Comparison of ENCODE assay signal across 15 cellular contexts in the genomic region with DNA sequence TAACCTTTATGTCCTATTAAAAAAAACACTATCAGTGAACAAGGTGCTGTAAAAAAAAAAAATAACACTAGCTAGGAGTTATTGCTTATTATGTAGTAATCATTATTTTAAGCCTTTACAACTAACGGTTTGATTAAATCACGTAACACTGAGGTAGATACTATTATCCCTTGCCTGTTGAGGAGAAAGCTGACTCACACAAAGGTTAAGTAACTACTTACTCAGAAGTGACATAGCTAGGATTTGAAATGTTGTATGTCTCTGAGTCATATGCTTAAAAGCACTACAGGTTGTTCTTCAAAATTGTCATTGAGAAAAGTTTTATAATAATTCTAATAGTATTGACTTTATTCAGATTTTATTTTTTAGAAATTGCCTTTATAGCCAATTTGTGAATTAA. TPM values are rescaled to one million over a fixed set of nuclear protein-coding genes. Genes with fewer than 3 reads are reported as not detected.
A peak's percentile ranks its signal among the peaks of the same experiment; 100 is the strongest.
DNase-seq lines count a peak whose midpoint lies in the region; ATAC-seq and TF ChIP-seq lines count a peak whose summit lies in the region.
"Had no signal": no experiment of that assay in that cellular context is flagged by ENCODE, and none has a peak within 500 bp of the region (broad histone marks: within the 10 kb centered on the region; RNA-seq: fewer than 3 reads in every experiment).

No MANE protein-coding gene starts in this region.

- intact Hi-C loops in mammary epithelial cell (cut with micrococcal nuclease) = no loop called here
- intact Hi-C loops in left lung (cut with DNase I) = no loop called here

- H3K4me1 ChIP-seq in mammary epithelial cell (ENCODE audit: insufficient read depth, low read length) (peaks cover 9% of the 10 kb centered on the region), left lung (peaks cover 0 to 30% of the 10 kb centered on the region in 2 donors), tibial nerve (peaks cover 0 to 5% (median 0%) of the 10 kb centered on the region in 4 donors)

- CTCF ChIA-PET in mammary epithelial cell (lab: Charles Lee; ENCODE audit: low non-redundant PET) = interaction anchor here (0.6 kb wide), 1 partner anchor 108 kb away, joined by 3 read pairs; no protein-coding TSS in a partner anchor

- H3K36me3 ChIP-seq in mammary epithelial cell (ENCODE audit: insufficient read depth, low read length) = peaks cover 36% of the 10 kb centered on the region
- peaks cover 0 to 93% of the 10 kb centered on the region in 2 donors for H3K36me3 ChIP-seq in left lung
- H3K36me3 ChIP-seq in tibial nerve = peaks cover 0 to 90% (median 7%) of the 10 kb centered on the region in 3 donors

- WGBS in mammary epithelial cell (ENCODE audit: low coverage, missing lambda C conversion rate) = 8% methylated on average over 2 of the region's 2 CpGs
- 94 to 97% methylated on average over 2 of the region's 2 CpGs for WGBS in tibial nerve, 2 donors

- TF ChIP-seq POLR2A in tibial nerve (IDR thresholded peaks at IDR 0.05) = no peak

- TF ChIP-seq CTCF in AG09309 (IDR thresholded peaks at IDR 0.05; ENCODE audit: control insufficient read depth, insufficient read depth, low read depth, low read length, missing control alignments) (no peak), mammary epithelial cell (conservative IDR thresholded peaks at IDR 0.05 in 1 of 2, IDR thresholded peaks at IDR 0.05 in 1 of 2; ENCODE audit: extremely low read depth in 1 of 2, insufficient read depth in 1 of 2, low read depth in 1 of 2, low read length in 2 of 2) (no peak), left lung (IDR thresholded peaks at IDR 0.05) (no peak), tibial nerve (IDR thresholded peaks at IDR 0.05) (no peak)

- BruUV-seq in mammary epithelial cell (replicated peaks; lab: Mats Ljungman, UMichigan) = no TSS peak

- no peak overlapping the region for H3K4me2 ChIP-seq in mammary epithelial cell (ENCODE audit: insufficient read depth, low read depth, low read length)

- no peak overlapping the region for H2AFZ ChIP-seq in mammary epithelial cell (ENCODE audit: low read depth, low read length)

- TF ChIP-seq EP300 in tibial nerve (IDR thresholded peaks at IDR 0.05) = no peak

- no peak overlapping the region for H3K9ac ChIP-seq in mammary epithelial cell (ENCODE audit: insufficient read depth, low read length)

- in situ Hi-C loops in mammary epithelial cell (cut with MboI; ENCODE audit: low sequenced_read_pairs in 2 of 2) = no loop called here

- ATAC-seq in left lung = peak; percentile 80
- ATAC-seq in HG02970 (IDR thresholded peaks at IDR 0.05; ENCODE audit: low FRiP score, unreplicated experiment) = no peak
- ATAC-seq: left colon had no signal

- H3K27ac ChIP-seq in mammary epithelial cell (ENCODE audit: insufficient read depth, low read depth, low read length) (peak overlapping the region; percentile 34), left lung (no peak overlapping the region), tibial nerve (no peak overlapping the region)
- H3K27ac ChIP-seq: cardiac muscle cell had no signal

- no peaks in the 10 kb centered on the region for H4K20me1 ChIP-seq in mammary epithelial cell (ENCODE audit: insufficient read depth, low read length)

- DNase-seq in AG09309 (ENCODE audit: low read depth) (peak; percentile 29), HT1080 (ENCODE audit: low read depth) (peak; percentile 61), mammary epithelial cell (peak; percentile 83), left lung (no peak), tibial nerve (ENCODE audit: low spot score in 2 of 2) (no peak), NCI-H2107 (lab: John Stamatoyannopoulos, UW) (no peak), NCI-H748 (lab: John Stamatoyannopoulos, UW; ENCODE audit: unreplicated experiment) (no peak)
- DNase-seq: C1 segment of cervical spinal cord; left colon; NCI-H1092 treated with DMSO at 0.1 percent for 48 hours; NCI-H510A; SHP77; stimulated activated CD4-positive, alpha-beta T cell treated with anti-CD3 and anti-CD28 coated beads, Interleukin-12 subunit alpha, Interleukin-12 subunit beta, amount 100 ng/mL, for 4 hours had no signal

- H3K27me3 ChIP-seq in mammary epithelial cell (ENCODE audit: insufficient read depth, low read length) = no peaks in the 10 kb centered on the region
- H3K27me3 ChIP-seq in left lung = no peaks in the 10 kb centered on the region
- no peaks in the 10 kb centered on the region for H3K27me3 ChIP-seq in tibial nerve
- H3K27me3 ChIP-seq: cardiac muscle cell had no signal

- peaks cover 63% of the 10 kb centered on the region for H3K79me2 ChIP-seq in mammary epithelial cell (ENCODE audit: insufficient read depth, low read length)

- H3K9me3 ChIP-seq in mammary epithelial cell (replicated peaks; ENCODE audit: insufficient read depth, low read length) (peaks cover 3% of the 10 kb centered on the region), left lung (peaks cover 0 to 10% of the 10 kb centered on the region in 2 donors), tibial nerve (peaks cover 0 to 17% (median 3%) of the 10 kb centered on the region in 4 donors)

- H3K4me3 ChIP-seq in AG09309 (ENCODE audit: control insufficient read depth, low read depth, low read length) (no peak overlapping the region), mammary epithelial cell (replicated peaks in 1 of 3; ENCODE audit: insufficient read depth in 1 of 3, low read depth in 2 of 3, low read length in 3 of 3) (no peak overlapping the region), left lung (no peak overlapping the region), tibial nerve (no peak overlapping the region)
- H3K4me3 ChIP-seq: cardiac muscle cell had no signal

- dilution Hi-C loops in mammary epithelial cell (cut with HindIII; ENCODE audit: low sequenced_read_pairs) = no loop called here

RNA-seq across cellular contexts. Expression of a gene that starts 8.8 kb away (rescaled TPM):
- 32.8 and 38.6 TPM in 2 replicates for total RNA-seq in HT1080 (2014; rRNA removed; shearing (Covaris generic))
- 35.4 and 39.7 TPM in 2 replicates for polyA plus RNA-seq in HT1080 (2015; cell fraction: cytosol; rRNA removed)
- polyA plus RNA-seq in HT1080 (2015; cell fraction: nucleus; rRNA removed) = 93.6 and 114 TPM in 2 replicates
- total RNA-seq in mammary epithelial cell = 10 to 100 TPM; 45.8 to 62.6 TPM
- polyA plus RNA-seq in mammary epithelial cell = 21.9 TPM
- polyA minus RNA-seq in mammary epithelial cell = 34.9 TPM
- 10 to 100 TPM; 53.1 to 69.0 TPM for total RNA-seq in left lung
- 10 to 100 TPM; 65.4 to 97.2 (median 80.0) TPM for total RNA-seq in tibial nerve

Comparison
In these comparisons a context has a peak if more than half of its experiments do, and no peak if none do; other contexts are left out.
1. DNase-seq: peak in AG09309 (single experiment), HT1080 (single experiment) and mammary epithelial cell (single experiment); none in left lung (0 of 2), tibial nerve (0 of 2), NCI-H2107 (single experiment) and NCI-H748 (single experiment).